In the genomic region with DNA sequence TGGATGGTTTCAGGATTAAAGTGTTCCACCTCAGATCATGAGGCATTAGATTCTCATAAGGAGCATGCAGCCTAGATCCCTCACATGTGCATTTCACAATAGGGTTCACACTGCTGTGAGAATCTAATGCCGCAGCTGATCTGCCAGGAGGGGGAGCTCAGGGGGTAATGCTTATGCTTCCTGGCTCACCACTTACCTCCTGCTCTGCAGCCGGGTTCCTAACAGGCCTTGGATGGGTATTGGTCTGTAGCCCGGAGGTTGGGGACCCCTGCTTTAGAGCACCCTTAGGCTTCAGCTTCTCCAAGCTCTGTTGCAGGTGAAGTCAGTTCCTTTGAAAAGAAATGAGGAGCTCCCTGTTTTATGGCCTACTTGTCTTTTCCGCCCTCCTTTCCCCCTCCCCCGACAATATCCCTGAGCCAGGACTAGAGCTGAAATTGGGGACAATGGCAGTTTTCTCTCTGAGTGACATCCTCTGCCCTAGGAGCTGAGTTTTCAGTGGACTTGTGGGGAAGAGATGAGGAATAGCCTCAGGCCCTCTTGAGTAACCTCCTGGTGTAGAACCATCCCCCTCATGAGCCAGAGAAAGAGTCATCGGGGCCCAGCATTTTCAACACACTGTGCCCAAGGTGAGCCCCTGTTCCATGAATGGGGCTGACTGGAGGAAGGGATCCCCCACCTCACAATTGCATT, we compare ENCODE assay signal across 11 cellular contexts. TPM values are rescaled to one million over a fixed set of nuclear protein-coding genes. Genes with fewer than 3 reads are reported as not detected.
DNase-seq lines count a peak whose midpoint lies in the region; ATAC-seq and TF ChIP-seq lines count a peak whose summit lies in the region.
"Had no signal": no experiment of that assay in that cellular context is flagged by ENCODE, and none has a peak within 500 bp of the region (broad histone marks: within the 10 kb centered on the region; RNA-seq: fewer than 3 reads in every experiment).

No MANE protein-coding gene starts in this region.

- no peak overlapping the region for H3K27ac ChIP-seq in HCT116 (ENCODE audit: low read depth, low read length)
- no peak overlapping the region for H3K27ac ChIP-seq in PC-9
- H3K27ac ChIP-seq: KMS-11, SJSA1 had no signal

- DNase-seq in CD14-positive monocyte (ENCODE audit: low spot score) (no peak), HCT116 (ENCODE audit: low read depth, low spot score) (no peak), WTC11 (ENCODE audit: low spot score) (peak; percentile 60), kidney tubule cell (ENCODE audit: low spot score) (peak; percentile 28), PC-9 (no peak), SKM-1 treated with dmso at 0.1 percent for 144 hours (lab: John Stamatoyannopoulos, UW; ENCODE audit: unreplicated experiment) (no peak), NCI-H2227 (lab: John Stamatoyannopoulos, UW; ENCODE audit: unreplicated experiment) (no peak)
- DNase-seq in T-helper 2 cell treated with Interferon-gamma antibody and Interleukin-4, amounts not matched to agents 5 μg/mL and 100 μg/mL, for 36 hours (ENCODE audit: low spot score), result no peak
- DNase-seq: stimulated activated naive B cell treated with anti-CD40 and anti-IgM and Interleukin-4, amounts not matched to agents 10 μg/mL and 1 μg/mL and 100 μg/mL, for 72 hours had no signal

- H3K9ac ChIP-seq in HCT116 (ENCODE audit: low read length), result no peak overlapping the region
- H3K9ac ChIP-seq: KMS-11 had no signal

- H3K27me3 Mint-ChIP-seq in CD14-positive monocyte (ENCODE audit: low read depth in 3 of 3) (no peaks in the 10 kb centered on the region), WTC11 (ENCODE audit: low read depth) (no peaks in the 10 kb centered on the region)
- H3K27me3 Mint-ChIP-seq in T-helper 2 cell treated with Interferon-gamma antibody and Interleukin-4, amounts not matched to agents 5 μg/mL and 100 μg/mL, for 36 hours (ENCODE audit: low read depth), result no peaks in the 10 kb centered on the region
- H3K27me3 Mint-ChIP-seq: stimulated activated naive B cell treated with anti-CD40 and anti-IgM and Interleukin-4, amounts not matched to agents 10 μg/mL and 1 μg/mL and 100 μg/mL, for 72 hours had no signal

- ATAC-seq in HCT116 (peak; percentile 79), WTC11 (peak; percentile 99)

- H3K9me2 ChIP-seq in HCT116 (ENCODE audit: insufficient read depth), result no peaks in the 10 kb centered on the region
- no peaks in the 10 kb centered on the region for H3K9me2 ChIP-seq in PC-9 (ENCODE audit: insufficient read depth)

- RAD21 ChIA-PET in HCT116 (lab: Charles Lee; ENCODE audit: low non-redundant PET in 1 of 2, low total read pairs in 2 of 2, uncharacterized antibody in 2 of 2, unreplicated experiment in 2 of 2), result no interaction called here

- no peaks in the 10 kb centered on the region for H3K27me3 ChIP-seq in HCT116 (ENCODE audit: insufficient read depth, low read length)
- no peaks in the 10 kb centered on the region for H3K27me3 ChIP-seq in PC-9 (ENCODE audit: insufficient read depth, low read depth)
- H3K27me3 ChIP-seq: SJSA1 had no signal

- no peaks in the 10 kb centered on the region for H4K20me1 ChIP-seq in HCT116 (ENCODE audit: insufficient read depth)
- H4K20me1 ChIP-seq in PC-9 (ENCODE audit: insufficient read depth), result no peaks in the 10 kb centered on the region

- TF ChIP-seq CTCF in CD14-positive monocyte (IDR thresholded peaks at IDR 0.05) (no peak), HCT116 (IDR thresholded peaks at IDR 0.05 in 2 of 3, conservative IDR thresholded peaks at IDR 0.05 in 1 of 3; ENCODE audit: borderline replicate concordance in 1 of 3, insufficient read depth in 1 of 3, low read depth in 2 of 3, low read length in 2 of 3) (peak in 2 of 3 experiments; percentile 20 to 25; a peak in 3 of 6 replicates), WTC11 (IDR thresholded peaks at IDR 0.05) (0 out of 2 replicates have a peak, but pooled peaks have one; percentile 8), PC-9 (conservative IDR thresholded peaks at IDR 0.05) (no peak)

- peaks cover 11 to 26% of the 10 kb centered on the region in 2 experiments; a peak in 3 of 4 replicates for H3K36me3 ChIP-seq in HCT116 (ENCODE audit: control insufficient read depth in 1 of 2, insufficient read depth in 2 of 2, low read length in 2 of 2)
- H3K36me3 ChIP-seq in PC-9 (ENCODE audit: low read depth), result peaks cover 15% of the 10 kb centered on the region; the same call in 1 of the 2 replicates

- TF ChIP-seq RAD21 in HCT116 (IDR thresholded peaks at IDR 0.05; ENCODE audit: low read depth), result no peak

- peaks cover 9% of the 10 kb centered on the region; the same call in 1 of the 2 replicates for H3F3A ChIP-seq in PC-9 (ENCODE audit: insufficient read depth, low read depth)

- POLR2A ChIA-PET in HCT116 (lab: Charles Lee) (interaction anchor here (1.0 to 1.6 kb wide), 2 partner anchors 28 to 52 kb away, joined by 3 to 5 read pairs; a partner anchor contains a TSS), WTC11 (lab: Charles Lee) (interaction anchor here (0.6 to 2.1 kb wide), 5 partner anchors 14 to 62 kb away, joined by 3 to 8 read pairs (median 4); a partner anchor contains a TSS), PC-9 (lab: Charles Lee; ENCODE audit: unreplicated experiment) (interaction anchor here (0.7 kb wide), 1 partner anchor 80 kb away, joined by 4 read pairs; no protein-coding TSS in a partner anchor)

- CTCF ChIA-PET in HCT116 (lab: Charles Lee) (no interaction called here), WTC11 (lab: Charles Lee) (interaction anchor here (0.6 to 2.1 kb wide), 7 partner anchors 9 to 76 kb away, joined by 3 to 18 read pairs (median 6); a partner anchor contains a TSS), PC-9 (lab: Charles Lee) (no interaction called here)

- no peaks in the 10 kb centered on the region for H3K9me3 Mint-ChIP-seq in CD14-positive monocyte
- peaks cover 26% of the 10 kb centered on the region for H3K9me3 Mint-ChIP-seq in WTC11
- H3K9me3 Mint-ChIP-seq in T-helper 2 cell treated with Interferon-gamma antibody and Interleukin-4, amounts not matched to agents 5 μg/mL and 100 μg/mL, for 36 hours, result no peaks in the 10 kb centered on the region
- H3K9me3 Mint-ChIP-seq: stimulated activated naive B cell treated with anti-CD40 and anti-IgM and Interleukin-4, amounts not matched to agents 10 μg/mL and 1 μg/mL and 100 μg/mL, for 72 hours had no signal

- H3K4me3 ChIP-seq in HCT116 (replicated peaks in 1 of 2; ENCODE audit: low read depth in 1 of 2, low read length in 2 of 2) (no peak overlapping the region), PC-9 (no peak overlapping the region)
- H3K4me3 ChIP-seq: SJSA1 had no signal

- H3K9me3 ChIP-seq in HCT116 (ENCODE audit: control insufficient read depth in 1 of 2, insufficient read depth in 1 of 2, low read depth in 1 of 2, low read length in 2 of 2) (no peaks in the 10 kb centered on the region), PC-9 (ENCODE audit: insufficient read depth, low read depth) (no peaks in the 10 kb centered on the region)

- H3K4me3 Mint-ChIP-seq in CD14-positive monocyte, result no peak overlapping the region
- H3K4me3 Mint-ChIP-seq in WTC11, result no peak overlapping the region
- no peak overlapping the region for H3K4me3 Mint-ChIP-seq in T-helper 2 cell treated with Interferon-gamma antibody and Interleukin-4, amounts not matched to agents 5 μg/mL and 100 μg/mL, for 36 hours
- H3K4me3 Mint-ChIP-seq: stimulated activated naive B cell treated with anti-CD40 and anti-IgM and Interleukin-4, amounts not matched to agents 10 μg/mL and 1 μg/mL and 100 μg/mL, for 72 hours had no signal

- H3K4me2 ChIP-seq in HCT116 (ENCODE audit: low read length), result no peak overlapping the region
- no peak overlapping the region for H3K4me2 ChIP-seq in PC-9
- H3K4me2 ChIP-seq: KMS-11 had no signal

- TF ChIP-seq POLR2A in HCT116 (IDR thresholded peaks at IDR 0.05; ENCODE audit: borderline replicate concordance, extremely low read depth, insufficient read depth, insufficient read length), result no peak

- H3K27ac Mint-ChIP-seq in CD14-positive monocyte, result peak overlapping the region in 5 of 7 donors; percentile 9 to 86 (median 54)
- no peak overlapping the region for H3K27ac Mint-ChIP-seq in WTC11
- no peak overlapping the region for H3K27ac Mint-ChIP-seq in T-helper 2 cell treated with Interferon-gamma antibody and Interleukin-4, amounts not matched to agents 5 μg/mL and 100 μg/mL, for 36 hours
- H3K27ac Mint-ChIP-seq: stimulated activated naive B cell treated with anti-CD40 and anti-IgM and Interleukin-4, amounts not matched to agents 10 μg/mL and 1 μg/mL and 100 μg/mL, for 72 hours had no signal

- intact Hi-C loops in CD14-positive monocyte (cut with micrococcal nuclease), result no loop called here
- intact Hi-C loops in HCT116 (cut with micrococcal nuclease), result no loop called here
- intact Hi-C loops in PC-9 (cut with micrococcal nuclease; ENCODE audit: unreplicated experiment), result no loop called here

- H3K36me3 Mint-ChIP-seq in CD14-positive monocyte (peaks cover 34 to 70% of the 10 kb centered on the region in 2 donors), WTC11 (peaks cover 78% of the 10 kb centered on the region)
- H3K36me3 Mint-ChIP-seq in T-helper 2 cell treated with Interferon-gamma antibody and Interleukin-4, amounts not matched to agents 5 μg/mL and 100 μg/mL, for 36 hours (ENCODE audit: low read depth), result peaks cover 49% of the 10 kb centered on the region

- H2AFZ ChIP-seq in HCT116 (ENCODE audit: low read depth, low read length, poor library complexity, severe bottlenecking), result no peak overlapping the region
- H2AFZ ChIP-seq in PC-9, result no peak overlapping the region

- no peaks in the 10 kb centered on the region for H3K4me1 Mint-ChIP-seq in CD14-positive monocyte
- peaks cover 8% of the 10 kb centered on the region for H3K4me1 Mint-ChIP-seq in WTC11
- H3K4me1 Mint-ChIP-seq in T-helper 2 cell treated with Interferon-gamma antibody and Interleukin-4, amounts not matched to agents 5 μg/mL and 100 μg/mL, for 36 hours (ENCODE audit: low read depth), result peaks cover 7% of the 10 kb centered on the region
- H3K4me1 Mint-ChIP-seq: stimulated activated naive B cell treated with anti-CD40 and anti-IgM and Interleukin-4, amounts not matched to agents 10 μg/mL and 1 μg/mL and 100 μg/mL, for 72 hours had no signal

- BruUV-seq in HCT116 (replicated peaks; lab: Mats Ljungman, UMichigan), result no TSS peak
- no TSS peak for BruUV-seq in PC-9 (replicated peaks; lab: Mats Ljungman, UMichigan)

- H3K79me2 ChIP-seq in HCT116 (ENCODE audit: insufficient read depth, low read length), result no peaks in the 10 kb centered on the region; the same call in 1 of the 2 replicates
- no peaks in the 10 kb centered on the region for H3K79me2 ChIP-seq in PC-9 (ENCODE audit: low read depth)

- H3K4me1 ChIP-seq in HCT116 (ENCODE audit: control insufficient read depth in 1 of 2, insufficient read depth in 2 of 2, low read length in 2 of 2) (no peaks in the 10 kb centered on the region), PC-9 (replicated peaks; ENCODE audit: insufficient read depth) (no peaks in the 10 kb centered on the region)
- H3K4me1 ChIP-seq: SJSA1 had no signal

RNA-seq across cellular contexts. Expression of a gene that starts 16.2 kb away (rescaled TPM):
- 100 to 1,000 TPM; 142 to 165 TPM for polyA plus RNA-seq in CD14-positive monocyte
- 45.9 TPM for total RNA-seq in HCT116 (2021; ENCODE audit: unreplicated experiment)
- 22.9 and 26.1 TPM in 2 replicates for polyA plus RNA-seq in HCT116 (2012)
- 51.8 to 55.7 TPM (median 53.1 TPM) in 3 replicates for total RNA-seq in WTC11 (2021)
- 46.3 and 66.2 TPM in 2 replicates for total RNA-seq in PC-9 (2021)

RNA-seq across cellular contexts. Expression of a gene that starts 28.8 kb away (rescaled TPM):
- polyA plus RNA-seq in CD14-positive monocyte, result under 1 TPM in 1 of 2 donors, not detected in 1; 0.29 TPM
- total RNA-seq in HCT116 (2021; ENCODE audit: unreplicated experiment), result 54.9 TPM
- 17.9 and 33.2 TPM in 2 replicates for polyA plus RNA-seq in HCT116 (2012)
- 69.1 to 78.5 TPM (median 73.3 TPM) in 3 replicates for total RNA-seq in WTC11 (2021)
- total RNA-seq in PC-9 (2021), result 83.9 and 94.5 TPM in 2 replicates

RNA-seq across cellular contexts. Expression of a gene that starts 29.3 kb away (rescaled TPM):
- polyA plus RNA-seq in CD14-positive monocyte, result 10 to 100 TPM; 22.0 to 23.6 TPM
- total RNA-seq in HCT116 (2021; ENCODE audit: unreplicated experiment) (56.8 TPM), WTC11 (2021) (68.5 to 73.4 TPM (median 69.4 TPM) in 3 replicates), PC-9 (2021) (68.6 and 71.6 TPM in 2 replicates)
- 18.2 and 24.7 TPM in 2 replicates for polyA plus RNA-seq in HCT116 (2012)

RNA-seq across cellular contexts. Expression of a gene that starts 51.8 kb away (rescaled TPM):
- 10 to 100 TPM; 46.0 to 48.9 TPM for polyA plus RNA-seq in CD14-positive monocyte
- total RNA-seq in HCT116 (2021; ENCODE audit: unreplicated experiment) (176 TPM), WTC11 (2021) (395 to 438 TPM (median 433 TPM) in 3 replicates), PC-9 (2021) (112 and 170 TPM in 2 replicates)
- polyA plus RNA-seq in HCT116 (2012), result 91.8 and 94.8 TPM in 2 replicates

Comparison
In these comparisons a context has a peak if more than half of its experiments do, and no peak if none do; other contexts are left out.
1. DNase-seq: peak in WTC11 (single experiment) and kidney tubule cell (single experiment); none in CD14-positive monocyte (single experiment), HCT116 (single experiment), PC-9 (0 of 2), SKM-1 treated with dmso at 0.1 percent for 144 hours (single experiment), NCI-H2227 (single experiment) and T-helper 2 cell treated with Interferon-gamma antibody and Interleukin-4, amounts not matched to agents 5 μg/mL and 100 μg/mL, for 36 hours (single experiment).
2. H3K27ac Mint-ChIP-seq: peak in CD14-positive monocyte (5 of 7); none in WTC11 (single experiment) and T-helper 2 cell treated with Interferon-gamma antibody and Interleukin-4, amounts not matched to agents 5 μg/mL and 100 μg/mL, for 36 hours (single experiment).
3. CTCF ChIP-seq: peak in HCT116 (2 of 3) and WTC11 (single experiment); none in CD14-positive monocyte (single experiment) and PC-9 (single experiment).